Comparison of ENCODE assay signal across 9 cellular contexts in the genomic region with DNA sequence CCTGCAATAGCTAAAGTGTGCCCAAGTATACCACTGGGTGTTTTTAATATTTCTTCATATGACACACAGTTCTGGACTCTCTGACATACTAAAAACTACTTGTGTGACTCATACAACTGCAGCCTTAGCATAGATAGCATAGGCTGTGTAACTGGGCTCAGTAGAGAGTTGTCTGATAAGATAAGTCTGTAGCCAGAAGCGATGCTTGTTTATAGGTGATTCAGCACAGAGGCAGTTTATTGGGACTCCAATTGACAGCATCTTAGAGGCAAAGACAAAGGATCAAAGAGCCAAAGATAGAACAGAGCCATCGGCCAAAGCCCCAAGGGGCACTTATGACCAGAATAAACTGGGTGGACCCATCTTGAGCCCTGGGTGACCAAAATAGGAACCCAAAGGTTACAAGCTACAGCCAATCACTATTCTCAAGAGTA. TPM values are rescaled to one million over a fixed set of nuclear protein-coding genes. Genes with fewer than 3 reads are reported as not detected.
DNase-seq lines count a peak whose midpoint lies in the region; ATAC-seq and TF ChIP-seq lines count a peak whose summit lies in the region.
"Had no signal": no experiment of that assay in that cellular context is flagged by ENCODE, and none has a peak within 500 bp of the region (broad histone marks: within the 10 kb centered on the region; RNA-seq: fewer than 3 reads in every experiment).

No MANE protein-coding gene starts in this region.

- no peak for TF ChIP-seq CTCF in osteoblast (IDR thresholded peaks at IDR 0.05; ENCODE audit: extremely low read depth, low read depth, low read length)
- no peak for TF ChIP-seq CTCF in vagina (IDR thresholded peaks at IDR 0.05)

- peaks cover 22% of the 10 kb centered on the region for H3K4me1 ChIP-seq in SJSA1 (replicated peaks)
- peaks cover 21% of the 10 kb centered on the region for H3K4me1 ChIP-seq in osteoblast (ENCODE audit: insufficient read depth, low read length)
- H3K4me1 ChIP-seq in vagina, result peaks cover 20% of the 10 kb centered on the region

- H2AFZ ChIP-seq in osteoblast (ENCODE audit: low read length), result no peak overlapping the region

- peak overlapping the region; percentile 52 for H3K4me2 ChIP-seq in osteoblast (ENCODE audit: insufficient read depth, low read length)

- H3K79me2 ChIP-seq in osteoblast (ENCODE audit: insufficient read depth, low read length), result peaks cover 88% of the 10 kb centered on the region

- H3K4me3 ChIP-seq in SJSA1 (no peak overlapping the region), osteoblast (ENCODE audit: insufficient read depth, low read length) (no peak overlapping the region), vagina (no peak overlapping the region)

- H3K9me3 ChIP-seq in SJSA1 (replicated peaks) (no peaks in the 10 kb centered on the region), osteoblast (ENCODE audit: low read depth, low read length) (no peaks in the 10 kb centered on the region), vagina (no peaks in the 10 kb centered on the region)

- intact Hi-C loops in vagina (cut with DNase I), result no loop called here

- no peaks in the 10 kb centered on the region for H3K27me3 ChIP-seq in SJSA1 (replicated peaks)
- H3K27me3 ChIP-seq in osteoblast (ENCODE audit: insufficient read depth, low read length), result no peaks in the 10 kb centered on the region
- no peaks in the 10 kb centered on the region for H3K27me3 ChIP-seq in vagina

- peaks cover 52% of the 10 kb centered on the region for H4K20me1 ChIP-seq in osteoblast (ENCODE audit: insufficient read depth, low read length)

- DNase-seq in GM04503 (ENCODE audit: low read depth), result peak; percentile 61
- DNase-seq in SJSA1 (ENCODE audit: low read depth in 1 of 2, low spot score in 2 of 2), result peak in 1 of 2 experiments; percentile 49
- DNase-seq in osteoblast (ENCODE audit: insufficient read length, low spot score, missing footprints), result peak; percentile 59
- DNase-seq in DMS 273 treated with DMSO at 0.1 percent for 48 hours (lab: John Stamatoyannopoulos, UW), result no peak
- no peak for DNase-seq in vagina (ENCODE audit: extremely low spot score in 2 of 2)
- DNase-seq: NCI-H774 had no signal

- ATAC-seq in esophagus mucosa (peak; percentile 52), GM19351 (IDR thresholded peaks at IDR 0.05; ENCODE audit: unreplicated experiment) (no peak), HG03457 (IDR thresholded peaks at IDR 0.05; ENCODE audit: unreplicated experiment) (no peak)

- H3K36me3 ChIP-seq in SJSA1 (peaks cover 34% of the 10 kb centered on the region), osteoblast (ENCODE audit: insufficient read depth, low read length) (no peaks in the 10 kb centered on the region), vagina (no peaks in the 10 kb centered on the region)

- TF ChIP-seq POLR2A in vagina (IDR thresholded peaks at IDR 0.05), result no peak

- H3K27ac ChIP-seq in SJSA1, result peak overlapping the region; percentile 2; the same call in 1 of the 2 replicates
- H3K27ac ChIP-seq in osteoblast (ENCODE audit: low read depth, low read length), result peak overlapping the region; percentile 56
- no peak overlapping the region for H3K27ac ChIP-seq in vagina

RNA-seq across cellular contexts. Expression of a gene that starts 42.3 kb away (rescaled TPM):
- 83.8 and 84.9 TPM in 2 replicates for total RNA-seq in SJSA1 (2014; rRNA removed; shearing (Covaris generic))
- total RNA-seq in esophagus mucosa (26.6 TPM), osteoblast (61.9 and 62.5 TPM in 2 replicates), vagina (48.6 TPM)

Comparison
In these comparisons a context has a peak if more than half of its experiments do, and no peak if none do; other contexts are left out.
1. DNase-seq: peak in GM04503 (single experiment) and osteoblast (single experiment); none in DMS 273 treated with DMSO at 0.1 percent for 48 hours (single experiment) and vagina (0 of 2).